ENCODE assay signal across 22 cellular contexts in the genomic region with DNA sequence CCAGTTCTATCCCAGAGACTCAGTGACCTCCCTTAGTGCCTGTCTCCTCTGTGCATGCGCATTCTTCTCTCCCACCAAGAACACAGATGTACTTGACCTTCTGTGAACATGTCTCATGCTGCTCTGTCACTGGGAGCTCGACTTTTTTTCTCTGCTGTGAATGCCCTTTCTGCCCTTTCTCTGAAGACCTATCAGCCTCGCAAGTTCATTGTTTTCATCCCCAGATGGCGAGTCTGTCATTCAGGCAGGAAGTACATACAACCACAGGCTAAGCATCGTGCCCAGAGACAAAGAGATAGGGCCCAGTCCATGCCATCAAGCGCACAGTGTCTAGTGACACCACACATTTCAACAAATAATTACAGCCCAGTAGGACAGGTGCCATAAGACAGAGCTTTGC. TPM values are rescaled to one million over a fixed set of nuclear protein-coding genes. Genes with fewer than 3 reads are reported as not detected.
A peak's percentile ranks its signal among the peaks of the same experiment; 100 is the strongest.
DNase-seq lines count a peak whose midpoint lies in the region; ATAC-seq lines count a peak whose summit lies in the region.
"Had no signal": no experiment of that assay in that cellular context is flagged by ENCODE, and none has a peak within 500 bp of the region (broad histone marks: within the 10 kb centered on the region; RNA-seq: fewer than 3 reads in every experiment).

No MANE protein-coding gene starts in this region.

- in situ Hi-C loops in G401 (cut with HindIII; ENCODE audit: low sequenced_read_pairs) = no loop called here

- peaks cover 49% of the 10 kb centered on the region for H3K36me3 Mint-ChIP-seq in activated CD4-positive, alpha-beta T cell treated with anti-CD3 and anti-CD28 coated beads, Interleukin-2, amount 10 ng/mL, durations not matched to agents 24 days and 14 days (ENCODE audit: low read depth)
- no peaks in the 10 kb centered on the region for H3K36me3 Mint-ChIP-seq in activated naive CD4-positive, alpha-beta T cell treated with anti-CD3 and anti-CD28 coated beads, Interleukin-2, amount 50 U/mL, for 72 hours
- H3K36me3 Mint-ChIP-seq in natural killer cell treated with Interleukin-12 subunit alpha and Interleukin-12 subunit beta and Interleukin-15 and Interleukin-18, amount 100 ng/mL, for 72 hours = peaks cover 4% of the 10 kb centered on the region

- 0 out of 2 replicates have a peak, but pooled peaks cover 6% of the 10 kb centered on the region for H3K36me3 ChIP-seq in KOPT-K1 (ENCODE audit: insufficient read depth, low read length)

- no peaks in the 10 kb centered on the region for H3K9me3 ChIP-seq in KOPT-K1 (ENCODE audit: insufficient read depth, low read length, poor library complexity, severe bottlenecking)

- peak overlapping the region; percentile 14 for H3K27ac Mint-ChIP-seq in activated CD4-positive, alpha-beta T cell treated with anti-CD3 and anti-CD28 coated beads, Interleukin-2, amount 10 ng/mL, durations not matched to agents 24 days and 14 days
- H3K27ac Mint-ChIP-seq in activated naive CD4-positive, alpha-beta T cell treated with anti-CD3 and anti-CD28 coated beads, Interleukin-2, amount 50 U/mL, for 72 hours = peak overlapping the region; percentile 66 to 84
- H3K27ac Mint-ChIP-seq in natural killer cell treated with Interleukin-12 subunit alpha and Interleukin-12 subunit beta and Interleukin-15 and Interleukin-18, amount 100 ng/mL, for 72 hours = peak overlapping the region; percentile 23 to 29
- H3K27ac Mint-ChIP-seq: CD4-positive, alpha-beta T cell; stimulated activated naive B cell treated with anti-CD40 and anti-IgM and Interleukin-4, amounts not matched to agents 10 μg/mL and 1 μg/mL and 100 μg/mL, for 72 hours; type B pancreatic cell had no signal

- H3K27ac ChIP-seq in KOPT-K1 (ENCODE audit: low read depth, low read length, poor library complexity, severe bottlenecking) = peak overlapping the region; percentile 27

- intact Hi-C loops in activated CD4-positive, alpha-beta T cell treated with anti-CD3 and anti-CD28 coated beads, Interleukin-2, amount 10 ng/mL, durations not matched to agents 24 days and 14 days (cut with micrococcal nuclease) = no loop called here

- peaks cover 21% of the 10 kb centered on the region for H3K4me1 Mint-ChIP-seq in activated CD4-positive, alpha-beta T cell treated with anti-CD3 and anti-CD28 coated beads, Interleukin-2, amount 10 ng/mL, durations not matched to agents 24 days and 14 days
- H3K4me1 Mint-ChIP-seq in natural killer cell treated with Interleukin-12 subunit alpha and Interleukin-12 subunit beta and Interleukin-15 and Interleukin-18, amount 100 ng/mL, for 72 hours (ENCODE audit: low read depth in 2 of 2) = peaks cover 12 to 17% of the 10 kb centered on the region in 2 donors

- ATAC-seq in activated naive CD4-positive, alpha-beta T cell treated with anti-CD3 and anti-CD28 coated beads, Interleukin-2, amount 50 U/mL, for 72 hours = no peak
- ATAC-seq in natural killer cell treated with Interleukin-12 subunit alpha and Interleukin-12 subunit beta and Interleukin-15 and Interleukin-18, amount 100 ng/mL, for 72 hours = no peak
- ATAC-seq in HG02981 (IDR thresholded peaks at IDR 0.05; ENCODE audit: unreplicated experiment) = no peak
- ATAC-seq: stimulated activated naive B cell treated with anti-CD40 and anti-IgM and Interleukin-4, amounts not matched to agents 10 μg/mL and 1 μg/mL and 100 μg/mL, for 72 hours had no signal

- DNase-seq in activated CD4-positive, alpha-beta T cell treated with anti-CD3 and anti-CD28 coated beads, Interleukin-2, amount 10 ng/mL, durations not matched to agents 24 days and 14 days = no peak
- DNase-seq in activated CD4-positive, alpha-beta T cell treated with anti-CD3 and anti-CD28 coated beads for 48 hours = no peak
- no peak for DNase-seq in activated naive CD4-positive, alpha-beta T cell treated with anti-CD3 and anti-CD28 coated beads, Interleukin-2, amount 50 U/mL, for 72 hours (ENCODE audit: low spot score in 2 of 2)
- DNase-seq in natural killer cell treated with Interleukin-12 subunit alpha and Interleukin-12 subunit beta and Interleukin-15 and Interleukin-18, amount 100 ng/mL, for 72 hours (ENCODE audit: low spot score) = no peak
- DNase-seq in G401 (ENCODE audit: low spot score) (no peak), dedifferentiated amniotic fluid mesenchymal stem cell (ENCODE audit: extremely low spot score) (no peak)
- DNase-seq: activated CD8-positive, alpha-beta memory T cell treated with anti-CD3 and anti-CD28 coated beads, Interleukin-2, amount 50 U/mL, for 48 hours; CD4-positive, alpha-beta T cell; cerebellar nuclear complex; DMS79 treated with DMSO at 0.1 percent for 48 hours; H7; islet precursor cell; KG1; mesendoderm; NCI-H1105; NCI-H2171; NCI-H748 treated with DMSO at 0.1 percent for 48 hours; stimulated activated naive B cell treated with anti-CD40 and anti-IgM and Interleukin-4, amounts not matched to agents 10 μg/mL and 1 μg/mL and 100 μg/mL, for 72 hours had no signal

- no peaks in the 10 kb centered on the region for H3K27me3 Mint-ChIP-seq in activated CD4-positive, alpha-beta T cell treated with anti-CD3 and anti-CD28 coated beads, Interleukin-2, amount 10 ng/mL, durations not matched to agents 24 days and 14 days
- no peaks in the 10 kb centered on the region for H3K27me3 Mint-ChIP-seq in natural killer cell treated with Interleukin-12 subunit alpha and Interleukin-12 subunit beta and Interleukin-15 and Interleukin-18, amount 100 ng/mL, for 72 hours
- H3K27me3 Mint-ChIP-seq: CD4-positive, alpha-beta T cell; stimulated activated naive B cell treated with anti-CD40 and anti-IgM and Interleukin-4, amounts not matched to agents 10 μg/mL and 1 μg/mL and 100 μg/mL, for 72 hours; type B pancreatic cell had no signal

- H3K4me3 Mint-ChIP-seq in activated CD4-positive, alpha-beta T cell treated with anti-CD3 and anti-CD28 coated beads, Interleukin-2, amount 10 ng/mL, durations not matched to agents 24 days and 14 days = no peak overlapping the region
- no peak overlapping the region for H3K4me3 Mint-ChIP-seq in natural killer cell treated with Interleukin-12 subunit alpha and Interleukin-12 subunit beta and Interleukin-15 and Interleukin-18, amount 100 ng/mL, for 72 hours
- H3K4me3 Mint-ChIP-seq: CD4-positive, alpha-beta T cell; neural crest cell; stimulated activated naive B cell treated with anti-CD40 and anti-IgM and Interleukin-4, amounts not matched to agents 10 μg/mL and 1 μg/mL and 100 μg/mL, for 72 hours; type B pancreatic cell had no signal

- H3K9me3 Mint-ChIP-seq in activated CD4-positive, alpha-beta T cell treated with anti-CD3 and anti-CD28 coated beads, Interleukin-2, amount 10 ng/mL, durations not matched to agents 24 days and 14 days = no peaks in the 10 kb centered on the region
- no peaks in the 10 kb centered on the region for H3K9me3 Mint-ChIP-seq in activated naive CD4-positive, alpha-beta T cell treated with anti-CD3 and anti-CD28 coated beads, Interleukin-2, amount 50 U/mL, for 72 hours
- no peaks in the 10 kb centered on the region for H3K9me3 Mint-ChIP-seq in natural killer cell treated with Interleukin-12 subunit alpha and Interleukin-12 subunit beta and Interleukin-15 and Interleukin-18, amount 100 ng/mL, for 72 hours
- H3K9me3 Mint-ChIP-seq: CD4-positive, alpha-beta T cell; neural crest cell; stimulated activated naive B cell treated with anti-CD40 and anti-IgM and Interleukin-4, amounts not matched to agents 10 μg/mL and 1 μg/mL and 100 μg/mL, for 72 hours; type B pancreatic cell had no signal

RNA-seq across cellular contexts. Expression of gene KLC2, which starts 39.5 kb away (rescaled TPM):
- 56.6 and 57.0 TPM in 2 replicates for total RNA-seq in activated CD4-positive, alpha-beta T cell treated with anti-CD3 and anti-CD28 coated beads, Interleukin-2, amount 10 ng/mL, durations not matched to agents 24 days and 14 days
- 10 to 100 TPM; 26.0 to 69.7 TPM for total RNA-seq in activated naive CD4-positive, alpha-beta T cell treated with anti-CD3 and anti-CD28 coated beads, Interleukin-2, amount 50 U/mL, for 72 hours
- 10 to 100 TPM; 38.0 to 77.2 TPM for total RNA-seq in natural killer cell treated with Interleukin-12 subunit alpha and Interleukin-12 subunit beta and Interleukin-15 and Interleukin-18, amount 100 ng/mL, for 72 hours
- total RNA-seq in G401 (2014; rRNA removed; shearing (Covaris generic)) = 17.2 and 18.3 TPM in 2 replicates

RNA-seq across cellular contexts. Expression of gene RAB1B, which starts 50.4 kb away (rescaled TPM):
- total RNA-seq in activated CD4-positive, alpha-beta T cell treated with anti-CD3 and anti-CD28 coated beads, Interleukin-2, amount 10 ng/mL, durations not matched to agents 24 days and 14 days = 117 and 123 TPM in 2 replicates
- total RNA-seq in activated naive CD4-positive, alpha-beta T cell treated with anti-CD3 and anti-CD28 coated beads, Interleukin-2, amount 50 U/mL, for 72 hours = 100 to 1,000 TPM; 138 to 153 TPM
- total RNA-seq in natural killer cell treated with Interleukin-12 subunit alpha and Interleukin-12 subunit beta and Interleukin-15 and Interleukin-18, amount 100 ng/mL, for 72 hours = 100 to 1,000 TPM; 139 to 146 TPM
- total RNA-seq in G401 (2014; rRNA removed; shearing (Covaris generic)) = 67.8 and 81.8 TPM in 2 replicates

RNA-seq across cellular contexts. Expression of gene CNIH2, which starts 59.9 kb away (rescaled TPM):
- 1.0 and 2.7 TPM in 2 replicates for total RNA-seq in activated CD4-positive, alpha-beta T cell treated with anti-CD3 and anti-CD28 coated beads, Interleukin-2, amount 10 ng/mL, durations not matched to agents 24 days and 14 days
- total RNA-seq in activated naive CD4-positive, alpha-beta T cell treated with anti-CD3 and anti-CD28 coated beads, Interleukin-2, amount 50 U/mL, for 72 hours = 1 to 10 TPM; 1.7 to 4.5 TPM
- 1 to 10 TPM; 1.2 to 2.6 TPM for total RNA-seq in natural killer cell treated with Interleukin-12 subunit alpha and Interleukin-12 subunit beta and Interleukin-15 and Interleukin-18, amount 100 ng/mL, for 72 hours
- 4.4 and 12.4 TPM in 2 replicates for total RNA-seq in G401 (2014; rRNA removed; shearing (Covaris generic))

Comparison
In these comparisons a context has a peak if more than half of its experiments do, and no peak if none do; other contexts are left out.
1. H3K27ac Mint-ChIP-seq: peak in every context shown above with its lines; median percentile 75 in activated naive CD4-positive, alpha-beta T cell treated with anti-CD3 and anti-CD28 coated beads, Interleukin-2, amount 50 U/mL, for 72 hours; 26 in natural killer cell treated with Interleukin-12 subunit alpha and Interleukin-12 subunit beta and Interleukin-15 and Interleukin-18, amount 100 ng/mL, for 72 hours; 14 in activated CD4-positive, alpha-beta T cell treated with anti-CD3 and anti-CD28 coated beads, Interleukin-2, amount 10 ng/mL, durations not matched to agents 24 days and 14 days.